1 cellular context compared by ENCODE assay signal in genomic region chr10:88262591-88263234, GRCh38.
TF ChIP-seq lines count a peak whose summit lies in the region.

No MANE protein-coding gene starts in this region.

TF ChIP-seq in GM12878, 131 proteins besides CTCF, POLR2A, EP300 and RAD21 (continued from another document):
- TF ChIP-seq MLLT1 (IDR thresholded peaks at IDR 0.05) (no peak), MTA2 (IDR thresholded peaks at IDR 0.05; ENCODE audit: low read depth) (no peak), PRDM15 (CRISPR knock-in tag; IDR thresholded peaks at IDR 0.05) (no peak)
TF ChIP-seq in GM12878: peak in this region for 3.
